Comparison of ENCODE assay signal across 21 cellular contexts in the genomic region with DNA sequence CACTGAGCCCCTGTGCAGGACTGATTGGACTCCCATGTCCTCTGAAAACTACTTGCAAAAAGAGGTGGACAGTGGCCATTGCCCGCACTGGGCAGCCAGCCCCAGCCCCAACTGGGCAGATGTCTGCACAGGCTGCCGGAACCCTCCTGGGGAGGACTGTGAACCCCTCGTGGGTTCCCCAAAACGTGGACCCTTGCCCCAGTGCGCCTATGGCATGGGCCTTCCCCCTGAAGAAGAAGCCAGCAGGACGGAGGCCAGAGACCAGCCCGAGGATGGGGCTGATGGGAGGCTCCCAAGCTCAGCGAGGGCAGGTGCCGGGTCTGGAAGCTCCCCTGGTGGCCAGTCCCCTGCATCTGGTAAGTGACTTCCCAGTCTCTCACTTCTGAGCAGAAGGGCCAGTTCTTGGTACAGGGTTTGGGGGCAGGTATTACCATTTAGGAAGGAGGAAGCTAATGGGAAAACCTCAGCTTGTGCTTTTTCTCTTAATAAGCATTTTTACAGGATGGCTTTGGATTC. TPM values are rescaled to one million over a fixed set of nuclear protein-coding genes. Genes with fewer than 3 reads are reported as not detected.
"Had no signal": no experiment of that assay in that cellular context is flagged by ENCODE, and none has a peak within 500 bp of the region (broad histone marks: within the 10 kb centered on the region; RNA-seq: fewer than 3 reads in every experiment).

No MANE protein-coding gene starts in this region.

- H3K9me3 ChIP-seq: heart left ventricle, mucosa of descending colon, ovary, right atrium auricular region, sigmoid colon, stomach, thoracic aorta, transverse colon had no signal

- H3K36me3 ChIP-seq: heart left ventricle, ovary, right atrium auricular region, sigmoid colon, thoracic aorta, transverse colon had no signal

- H3K27me3 ChIP-seq: dorsolateral prefrontal cortex, heart left ventricle, ovary, right atrium auricular region, sigmoid colon, stomach, transverse colon had no signal

- DNase-seq: cortex of kidney; dorsolateral prefrontal cortex; effector CD8-positive, alpha-beta T cell; heart left ventricle; hippocampal formation; left colon; mammary epithelial cell; mucosa of descending colon; naive thymus-derived CD8-positive, alpha-beta T cell; ovary; sigmoid colon; stimulated activated CD4-positive, alpha-beta T cell treated with anti-CD3 and anti-CD28 coated beads, Interleukin-12 subunit alpha, Interleukin-12 subunit beta, amount 100 ng/mL, for 4 hours; stimulated activated naive CD4-positive, alpha-beta T cell; stomach; substantia nigra; transverse colon had no signal

- H3K27ac ChIP-seq: dorsolateral prefrontal cortex, heart left ventricle, ovary, right atrium auricular region, sigmoid colon, skin epidermis, stomach, thoracic aorta, transverse colon had no signal

- H3K4me3 Mint-ChIP-seq: naive thymus-derived CD8-positive, alpha-beta T cell had no signal

- H3K4me3 ChIP-seq: dorsolateral prefrontal cortex, heart left ventricle, mucosa of descending colon, ovary, right atrium auricular region, sigmoid colon, skin epidermis, stomach, thoracic aorta, transverse colon had no signal

- H3K9me3 Mint-ChIP-seq: naive thymus-derived CD8-positive, alpha-beta T cell had no signal

- H3K4me1 ChIP-seq: heart left ventricle, right atrium auricular region, stomach had no signal

- H3K27ac Mint-ChIP-seq: naive thymus-derived CD8-positive, alpha-beta T cell had no signal

- H3K27me3 Mint-ChIP-seq: naive thymus-derived CD8-positive, alpha-beta T cell had no signal

- ATAC-seq: esophagus mucosa; left colon; mucosa of descending colon; naive thymus-derived CD8-positive, alpha-beta T cell had no signal

- H3K36me3 Mint-ChIP-seq: naive thymus-derived CD8-positive, alpha-beta T cell had no signal

RNA-seq across cellular contexts. Expression of a gene that starts 44.1 kb away (rescaled TPM):
- polyA plus RNA-seq: naive thymus-derived CD8-positive, alpha-beta T cell; neural cell had no signal
